23 cellular contexts compared by ENCODE assay signal in the genomic region with DNA sequence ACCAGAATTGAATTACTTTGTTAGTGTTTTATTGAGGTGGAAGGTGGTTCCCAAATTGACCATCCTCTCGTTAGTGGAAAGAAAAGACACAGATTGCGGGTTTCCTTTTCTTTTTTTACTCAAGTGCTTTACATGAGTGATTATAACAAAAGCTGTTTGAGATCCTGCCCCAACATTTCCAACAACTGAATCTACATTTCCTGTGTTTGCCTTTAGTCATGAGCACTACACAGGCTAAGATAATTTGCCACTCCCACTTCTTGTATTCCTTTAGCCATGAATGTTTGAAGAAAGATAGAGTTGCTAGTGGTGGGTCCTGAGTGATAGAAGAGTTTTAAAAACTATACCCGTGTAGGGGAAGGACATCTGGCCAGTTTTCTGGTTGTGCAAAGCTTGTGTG. TPM values are rescaled to one million over a fixed set of nuclear protein-coding genes. Genes with fewer than 3 reads are reported as not detected.
DNase-seq lines count a peak whose midpoint lies in the region; ATAC-seq, FAIRE-seq and TF ChIP-seq lines count a peak whose summit lies in the region.
"Had no signal": no experiment of that assay in that cellular context is flagged by ENCODE, and none has a peak within 500 bp of the region (broad histone marks: within the 10 kb centered on the region; RNA-seq: fewer than 3 reads in every experiment).

No MANE protein-coding gene starts in this region.

- TF ChIP-seq CTCF in bronchial epithelial cell (IDR thresholded peaks at IDR 0.05; ENCODE audit: insufficient read depth, low read length, severe bottlenecking): no peak

- peak; percentile 83 for FAIRE-seq in bronchial epithelial cell (lab: Jason Lieb, UNC)
- FAIRE-seq: G401.6, GM12891, HepG2 had no signal

- DNase-seq in DMS153 (lab: John Stamatoyannopoulos, UW) (peak; percentile 0), DMS153 treated with DMSO at 0.1 percent for 48 hours (lab: John Stamatoyannopoulos, UW; ENCODE audit: unreplicated experiment) (no peak), DMS53 treated with DMSO at 0.1 percent for 48 hours (lab: John Stamatoyannopoulos, UW; ENCODE audit: unreplicated experiment) (peak; percentile 80), NCI-H226 (peak; percentile 27), bronchial epithelial cell (ENCODE audit: low read depth) (peak; percentile 92), substantia nigra (lab: John Stamatoyannopoulos, UW) (no peak)
- DNase-seq in stimulated activated effector memory CD8-positive, alpha-beta T cell treated with anti-CD3 and anti-CD28 coated beads, Interleukin-12 subunit alpha, Interleukin-12 subunit beta, amount 100 ng/mL, for 72 hours (ENCODE audit: low spot score in 2 of 2): no peak
- DNase-seq: C1 segment of cervical spinal cord; DMS79; NCI-H1092; NCI-H187 treated with DMSO at 0.1 percent for 48 hours; NCI-H446; NK-92 treated with Interleukin-12 subunit alpha and Interleukin-12 subunit beta, amount 100 ng/mL, for 24 hours; PC-9; T-cell had no signal

- ATAC-seq in stimulated activated effector memory CD8-positive, alpha-beta T cell treated with anti-CD3 and anti-CD28 coated beads, Interleukin-12 subunit alpha, Interleukin-12 subunit beta, amount 100 ng/mL, for 72 hours: no peak
- ATAC-seq in GM21737 (IDR thresholded peaks at IDR 0.05; ENCODE audit: unreplicated experiment): no peak
- ATAC-seq: HepG2, Right ventricle myocardium inferior, T-cell had no signal

- H3K4me3 ChIP-seq in bronchial epithelial cell (ENCODE audit: low read depth, low read length): no peak overlapping the region
- H3K4me3 ChIP-seq: PC-9, SK-N-MC had no signal

- no peaks in the 10 kb centered on the region for H3K36me3 Mint-ChIP-seq in stimulated activated effector memory CD8-positive, alpha-beta T cell treated with anti-CD3 and anti-CD28 coated beads, Interleukin-12 subunit alpha, Interleukin-12 subunit beta, amount 100 ng/mL, for 72 hours
- H3K36me3 Mint-ChIP-seq: T-cell had no signal

- H3K9me3 Mint-ChIP-seq in stimulated activated effector memory CD8-positive, alpha-beta T cell treated with anti-CD3 and anti-CD28 coated beads, Interleukin-12 subunit alpha, Interleukin-12 subunit beta, amount 100 ng/mL, for 72 hours: no peaks in the 10 kb centered on the region

- no peaks in the 10 kb centered on the region for H3K4me1 Mint-ChIP-seq in stimulated activated effector memory CD8-positive, alpha-beta T cell treated with anti-CD3 and anti-CD28 coated beads, Interleukin-12 subunit alpha, Interleukin-12 subunit beta, amount 100 ng/mL, for 72 hours
- H3K4me1 Mint-ChIP-seq: T-cell had no signal

- H3K4me3 Mint-ChIP-seq in stimulated activated effector memory CD8-positive, alpha-beta T cell treated with anti-CD3 and anti-CD28 coated beads, Interleukin-12 subunit alpha, Interleukin-12 subunit beta, amount 100 ng/mL, for 72 hours: no peak overlapping the region
- H3K4me3 Mint-ChIP-seq: T-cell had no signal

- H3K27ac ChIP-seq in substantia nigra (ENCODE audit: low read depth, low read length, poor library complexity, severe bottlenecking): no peak overlapping the region
- H3K27ac ChIP-seq: 22Rv1, KMS-11, PC-9, SK-N-MC had no signal

- no peaks in the 10 kb centered on the region for H3K27me3 ChIP-seq in bronchial epithelial cell (ENCODE audit: control insufficient read depth, insufficient read depth, low read length)

- no peak overlapping the region for H3K27ac Mint-ChIP-seq in stimulated activated effector memory CD8-positive, alpha-beta T cell treated with anti-CD3 and anti-CD28 coated beads, Interleukin-12 subunit alpha, Interleukin-12 subunit beta, amount 100 ng/mL, for 72 hours
- H3K27ac Mint-ChIP-seq: T-cell had no signal

- no peaks in the 10 kb centered on the region for H3K36me3 ChIP-seq in bronchial epithelial cell (ENCODE audit: control insufficient read depth, insufficient read depth, low read length)

RNA-seq across cellular contexts. Expression of a gene that starts 16.0 kb away (rescaled TPM):
- not detected in 2 replicates for total RNA-seq in bronchial epithelial cell
- total RNA-seq: HepG2, PC-9, T-cell had no signal

Comparison
In these comparisons a context has a peak if more than half of its experiments do, and no peak if none do; other contexts are left out.
1. DNase-seq: peak in DMS153 (single experiment), DMS53 treated with DMSO at 0.1 percent for 48 hours (single experiment), NCI-H226 (single experiment) and bronchial epithelial cell (single experiment); none in DMS153 treated with DMSO at 0.1 percent for 48 hours (single experiment), substantia nigra (0 of 49) and stimulated activated effector memory CD8-positive, alpha-beta T cell treated with anti-CD3 and anti-CD28 coated beads, Interleukin-12 subunit alpha, Interleukin-12 subunit beta, amount 100 ng/mL, for 72 hours (0 of 2).